8 cellular contexts compared by ENCODE assay signal in the genomic region with DNA sequence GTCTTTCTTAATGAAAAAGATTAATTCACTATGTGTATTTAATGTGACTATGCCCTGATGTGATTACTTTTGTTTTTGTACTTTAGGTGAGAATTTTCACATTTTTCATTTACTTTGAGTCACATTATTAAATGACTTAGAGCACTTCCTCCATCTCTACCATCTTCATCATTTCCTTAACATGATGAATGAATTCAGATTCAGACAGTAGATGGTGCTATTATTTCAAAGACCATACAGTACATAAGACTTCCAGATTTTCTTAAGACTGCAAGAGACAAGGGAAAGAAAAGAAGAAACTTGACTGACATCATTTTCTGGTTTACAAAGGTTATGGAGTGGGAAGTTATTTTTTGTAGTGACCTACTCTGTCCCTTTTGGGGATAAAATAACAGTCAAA.
DNase-seq lines count a peak whose midpoint lies in the region; ATAC-seq, FAIRE-seq and TF ChIP-seq lines count a peak whose summit lies in the region.

No MANE protein-coding gene starts in this region.

- H3K27me3 ChIP-seq in astrocyte (ENCODE audit: insufficient read depth, low read length) = no peaks in the 10 kb centered on the region
- no peaks in the 10 kb centered on the region for H3K27me3 ChIP-seq in mesendoderm (ENCODE audit: insufficient read depth, low read length, poor library complexity)

- H2BK5ac ChIP-seq in mesendoderm (ENCODE audit: low read length) = no peak overlapping the region

- H3K56ac ChIP-seq in mesendoderm (ENCODE audit: low read length) = no peak overlapping the region

- peak; percentile 0 for DNase-seq in GM04503 (ENCODE audit: low read depth)
- peak; percentile 56 for DNase-seq in NB4 (ENCODE audit: low read depth)
- peak; percentile 6 for DNase-seq in astrocyte (ENCODE audit: low read depth)
- DNase-seq in mesendoderm = peak; percentile 61
- no peak for DNase-seq in DMS79 (lab: John Stamatoyannopoulos, UW)
- no peak for DNase-seq in mesenteric fat pad (ENCODE audit: low spot score)

- no peak for FAIRE-seq in astrocyte (lab: Jason Lieb, UNC)

- H3K79me2 ChIP-seq in astrocyte (ENCODE audit: insufficient read depth, low read length) = no peaks in the 10 kb centered on the region
- H3K79me2 ChIP-seq in mesendoderm (ENCODE audit: control insufficient read depth, insufficient read depth, low read length) = no peaks in the 10 kb centered on the region

- no peak overlapping the region for H3K4me3 ChIP-seq in NB4 (ENCODE audit: low read depth, low read length)
- no peak overlapping the region for H3K4me3 ChIP-seq in astrocyte (ENCODE audit: insufficient read depth, low read depth, low read length)
- H3K4me3 ChIP-seq in mesendoderm (ENCODE audit: low read length) = no peak overlapping the region

- no peak overlapping the region for H3K4me3 Mint-ChIP-seq in astrocyte (ENCODE audit: unreplicated experiment)

- H3K36me3 ChIP-seq in astrocyte (ENCODE audit: insufficient read depth, low read length) (no peaks in the 10 kb centered on the region), mesendoderm (ENCODE audit: control insufficient read depth, insufficient read depth, low read length) (no peaks in the 10 kb centered on the region)

- no peak overlapping the region for H2BK120ac ChIP-seq in mesendoderm (ENCODE audit: low read depth, low read length)

- H3K9ac ChIP-seq in astrocyte (ENCODE audit: low read length) (no peak overlapping the region), mesendoderm (ENCODE audit: low read length) (no peak overlapping the region)

- no peak overlapping the region for H3K27ac ChIP-seq in astrocyte (ENCODE audit: low read depth, low read length)
- H3K27ac ChIP-seq in mesendoderm (ENCODE audit: low read depth, low read length) = no peak overlapping the region

- H3K4me2 ChIP-seq in astrocyte (ENCODE audit: low read length) = no peak overlapping the region
- H3K4me2 ChIP-seq in mesendoderm (ENCODE audit: low read length) = no peak overlapping the region

- H3K18ac ChIP-seq in mesendoderm (ENCODE audit: low read length) = no peak overlapping the region

- no peaks in the 10 kb centered on the region for H3K4me1 ChIP-seq in astrocyte (ENCODE audit: insufficient read depth, low read length)
- H3K4me1 ChIP-seq in mesendoderm (ENCODE audit: control insufficient read depth, low read depth, low read length) = no peaks in the 10 kb centered on the region

- no peak overlapping the region for H3K4ac ChIP-seq in mesendoderm (ENCODE audit: low read depth, low read length)

- H2AFZ ChIP-seq in astrocyte (ENCODE audit: low read depth, low read length) = no peak overlapping the region

- peaks cover 2% of the 10 kb centered on the region for H3K4me1 Mint-ChIP-seq in astrocyte (ENCODE audit: low read depth, unreplicated experiment)

- H2BK15ac ChIP-seq in mesendoderm (replicated peaks; ENCODE audit: low read depth) = no peak overlapping the region

- TF ChIP-seq CTCF in NB4 (IDR thresholded peaks at IDR 0.05; ENCODE audit: low read depth, low read length) (no peak), astrocyte (IDR thresholded peaks at IDR 0.05; ENCODE audit: insufficient read depth, low read depth, low read length) (peak; percentile 42)

- H3K9me3 Mint-ChIP-seq in astrocyte (ENCODE audit: unreplicated experiment) = no peaks in the 10 kb centered on the region

- no peak overlapping the region for H4K5ac ChIP-seq in mesendoderm (ENCODE audit: low read length)

- H3K79me1 ChIP-seq in mesendoderm (ENCODE audit: low read length) = no peaks in the 10 kb centered on the region

- H3K9me3 ChIP-seq in astrocyte (ENCODE audit: insufficient read depth, low read depth, low read length) = no peaks in the 10 kb centered on the region

- TF ChIP-seq POLR2A in NB4 (IDR thresholded peaks at IDR 0.05; ENCODE audit: extremely low read depth, insufficient read length) = no peak

- no peak overlapping the region for H4K8ac ChIP-seq in mesendoderm (ENCODE audit: low read depth, low read length)

- ATAC-seq in HG02840 (IDR thresholded peaks at IDR 0.05; ENCODE audit: low FRiP score, unreplicated experiment) (no peak), HG03159 (IDR thresholded peaks at IDR 0.05; ENCODE audit: unreplicated experiment) (no peak)

- H3K27me3 Mint-ChIP-seq in astrocyte (ENCODE audit: low read depth, unreplicated experiment) = no peaks in the 10 kb centered on the region

- no peak overlapping the region for H3K23ac ChIP-seq in mesendoderm (ENCODE audit: low read length)

- H2AK5ac ChIP-seq in mesendoderm (ENCODE audit: low read length) = no peak overlapping the region

- H3K27ac Mint-ChIP-seq in astrocyte (ENCODE audit: unreplicated experiment) = no peak overlapping the region

- H3K36me3 Mint-ChIP-seq in astrocyte (ENCODE audit: low read depth, unreplicated experiment) = no peaks in the 10 kb centered on the region

- no peaks in the 10 kb centered on the region for H4K20me1 ChIP-seq in astrocyte (ENCODE audit: insufficient read depth, low read length)

Comparison
In these comparisons a context has a peak if more than half of its experiments do, and no peak if none do; other contexts are left out.
1. DNase-seq: peak in GM04503 (single experiment), NB4 (single experiment), astrocyte (single experiment) and mesendoderm (single experiment); none in DMS79 (single experiment) and mesenteric fat pad (single experiment).